Comparison of ENCODE assay signal across 20 cellular contexts in genomic region chr18:9436176-9436575, GRCh38. TPM values are rescaled to one million over a fixed set of nuclear protein-coding genes. Genes with fewer than 3 reads are reported as not detected.
DNase-seq lines count a peak whose midpoint lies in the region; ATAC-seq, FAIRE-seq and TF ChIP-seq lines count a peak whose summit lies in the region.
"Had no signal": no experiment of that assay in that cellular context is flagged by ENCODE, and none has a peak within 500 bp of the region (broad histone marks: within the 10 kb centered on the region; RNA-seq: fewer than 3 reads in every experiment).

No MANE protein-coding gene starts in this region.

- H2BK12ac ChIP-seq in H1 (ENCODE audit: low read depth, low read length) (no peak overlapping the region), neuronal stem cell (ENCODE audit: low read length) (no peak overlapping the region)

- no peak for TF ChIP-seq EP300 in H1 (IDR thresholded peaks at IDR 0.05; ENCODE audit: borderline replicate concordance in 1 of 2, low read depth in 2 of 2, low read length in 2 of 2)

- no peak overlapping the region for H2AK5ac ChIP-seq in H1 (ENCODE audit: low read depth, low read length)
- H2AK5ac ChIP-seq in neuronal stem cell (ENCODE audit: low read depth, low read length) = no peak overlapping the region

- no peak overlapping the region for H3K23ac ChIP-seq in H1 (ENCODE audit: insufficient read length)
- no peak overlapping the region for H3K23ac ChIP-seq in neuronal stem cell (ENCODE audit: low read depth, low read length, poor library complexity)

- H3K4ac ChIP-seq in H1 (replicated peaks; ENCODE audit: insufficient read length, low read depth, low read length) (no peak overlapping the region), neuronal stem cell (ENCODE audit: low read length) (no peak overlapping the region)

- H3K18ac ChIP-seq in H1 (ENCODE audit: extremely low read depth, low read length) = no peak overlapping the region
- no peak overlapping the region for H3K18ac ChIP-seq in neuronal stem cell (ENCODE audit: low read length)

- H4K5ac ChIP-seq in H1 (ENCODE audit: insufficient read length, low read depth, low read length) = no peak overlapping the region

- no peak for TF ChIP-seq POLR2A in H1 (IDR thresholded peaks at IDR 0.05; ENCODE audit: control extremely low read depth in 1 of 2, low read depth in 2 of 2, low read length in 2 of 2)

- ATAC-seq in GM21529 (IDR thresholded peaks at IDR 0.05; ENCODE audit: unreplicated experiment) = no peak
- ATAC-seq: CD8-positive, alpha-beta T cell had no signal

- in situ Hi-C loops in KBM-7 (cut with MboI; ENCODE audit: low pct_unique_long_range_greater_than_20kb, low sequenced_read_pairs) = no loop called here

- H3K14ac ChIP-seq in H1 (ENCODE audit: insufficient read length) = no peak overlapping the region
- no peak overlapping the region for H3K14ac ChIP-seq in neuronal stem cell (ENCODE audit: low read length)

- peaks cover 0 to 11% (median 3%) of the 10 kb centered on the region in 4 experiments; a peak in 5 of 7 replicates for H3K4me1 ChIP-seq in H1 (replicated peaks in 1 of 4; ENCODE audit: control insufficient read depth in 3 of 4, insufficient read depth in 4 of 4, low read length in 3 of 4)
- peaks cover 11 to 17% of the 10 kb centered on the region in 2 donors for H3K4me1 ChIP-seq in neuronal stem cell (ENCODE audit: control insufficient read depth in 2 of 2, insufficient read depth in 1 of 2, low read depth in 1 of 2, low read length in 2 of 2)
- H3K4me1 ChIP-seq in A673 (ENCODE audit: insufficient read depth, low read length, poor library complexity, severe bottlenecking) = peaks cover 3% of the 10 kb centered on the region

- H2BK120ac ChIP-seq in H1 (replicated peaks; ENCODE audit: low read depth, low read length) (no peak overlapping the region), neuronal stem cell (ENCODE audit: low read depth, low read length) (no peak overlapping the region)

- no TSS peak for BruUV-seq in A673 (replicated peaks; lab: Mats Ljungman, UMichigan)

- H3K79me1 ChIP-seq in H1 (ENCODE audit: low read depth, low read length) (no peaks in the 10 kb centered on the region), neuronal stem cell (ENCODE audit: low read depth, low read length) (no peaks in the 10 kb centered on the region)

- TF ChIP-seq CTCF in H1 (IDR thresholded peaks at IDR 0.05; ENCODE audit: control extremely low read depth in 1 of 3, insufficient read depth in 1 of 3, low read depth in 1 of 3, low read length in 3 of 3) (no peak), A673 (conservative IDR thresholded peaks at IDR 0.05; ENCODE audit: low read depth, low read length) (no peak)

- CTCF ChIA-PET in H1 (lab: Charles Lee; ENCODE audit: partially characterized antibody) = no interaction called here
- CTCF ChIA-PET in A673 (lab: Charles Lee) = no interaction called here

- H4K91ac ChIP-seq in H1 (replicated peaks; ENCODE audit: insufficient read length, low read length) (no peak overlapping the region), neuronal stem cell (ENCODE audit: low read depth, low read length, poor library complexity) (no peak overlapping the region)

- H3K27ac ChIP-seq in H1 (ENCODE audit: low read depth, low read length) (no peak overlapping the region), neuronal stem cell (replicated peaks; ENCODE audit: low read length) (peak overlapping the region; percentile 1), A673 (ENCODE audit: low read depth, low read length, poor library complexity, severe bottlenecking) (no peak overlapping the region)
- H3K27ac ChIP-seq: BLaER1 had no signal

- no peaks in the 10 kb centered on the region for H3K27me3 ChIP-seq in H1 (replicated peaks in 1 of 4; ENCODE audit: control insufficient read depth in 3 of 4, extremely low read depth in 1 of 4, insufficient read depth in 3 of 4, low read length in 3 of 4)
- H3K27me3 ChIP-seq in neuronal stem cell (ENCODE audit: control insufficient read depth in 3 of 3, insufficient read depth in 3 of 3, low read depth in 1 of 3, low read length in 3 of 3) = no peaks in the 10 kb centered on the region
- no peaks in the 10 kb centered on the region for H3K27me3 ChIP-seq in A673 (replicated peaks; ENCODE audit: insufficient read depth, low read depth, low read length, poor library complexity)
- H3K27me3 ChIP-seq: BLaER1 had no signal

- FAIRE-seq in H1 (lab: Jason Lieb, UNC) = no peak
- FAIRE-seq: GM12891 had no signal

- no peak overlapping the region for H3K56ac ChIP-seq in H1 (replicated peaks; ENCODE audit: insufficient read length, low read depth, low read length)

- H3K36me3 ChIP-seq in H1 (ENCODE audit: control insufficient read depth in 2 of 4, insufficient read depth in 4 of 4, low read length in 3 of 4) = no peaks in the 10 kb centered on the region
- H3K36me3 ChIP-seq in neuronal stem cell (replicated peaks in 1 of 2; ENCODE audit: control insufficient read depth in 2 of 2, insufficient read depth in 2 of 2, low read length in 2 of 2) = no peaks in the 10 kb centered on the region
- no peaks in the 10 kb centered on the region for H3K36me3 ChIP-seq in A673 (ENCODE audit: insufficient read depth, low read length, poor library complexity, severe bottlenecking)
- H3K36me3 ChIP-seq: BLaER1 had no signal

- DNase-seq in ELF-1 (ENCODE audit: low read depth, low spot score) (peak; percentile 16), KBM-7 (peak; percentile 29), H1 (ENCODE audit: low read depth in 1 of 2, low spot score in 2 of 2) (no peak), neuronal stem cell (ENCODE audit: low spot score) (no peak), posterior cingulate gyrus (no peak), A673 (ENCODE audit: low spot score) (no peak), COLO668 (lab: John Stamatoyannopoulos, UW; ENCODE audit: unreplicated experiment) (no peak)
- DNase-seq: 8988T; CD8-positive, alpha-beta T cell; DND-41; GDM1; H7; NCI-H1048; NCI-H1436 treated with DMSO at 0.1 percent for 48 hours; NCI-H2081; NCI-H510A; NCI-H774 had no signal

- POLR2A ChIA-PET in H1 (lab: Charles Lee; ENCODE audit: partially characterized antibody) (no interaction called here), A673 (lab: Charles Lee; ENCODE audit: low non-redundant PET) (no interaction called here)

- H4K8ac ChIP-seq in H1 (ENCODE audit: extremely low read depth, insufficient read depth, low read length) (no peak overlapping the region), neuronal stem cell (ENCODE audit: low read depth, low read length) (no peak overlapping the region)

- WGBS in H1 (ENCODE audit: extremely low coverage in 1 of 2, insufficient coverage in 1 of 2, insufficient read length in 1 of 2, insufficient replicate concordance in 2 of 2, low coverage in 1 of 2, low lambda C conversion rate in 2 of 2, missing lambda C conversion rate in 1 of 2), 2 experiments = 95% methylated on average over 4 of the region's 4 CpGs; no CpG with 5 or more reads in 1 of the 2 experiments
- WGBS in neuronal stem cell (ENCODE audit: extremely low coverage in 2 of 2, insufficient read length in 2 of 2, insufficient replicate concordance in 1 of 2), 2 donors = no CpG with 5 or more reads among the region's 4 CpGs

- H3K9me3 ChIP-seq in H1 (ENCODE audit: insufficient read depth in 2 of 2, low read depth in 1 of 2, low read length in 1 of 2) = 0 out of 4 replicates have a peak, but pooled peaks cover 0 to under 1% of the 10 kb centered on the region in 2 experiments
- H3K9me3 ChIP-seq in neuronal stem cell (replicated peaks in 1 of 2; ENCODE audit: control insufficient read depth in 2 of 2, insufficient read depth in 1 of 2, low read depth in 1 of 2, low read length in 2 of 2) = no peaks in the 10 kb centered on the region
- no peaks in the 10 kb centered on the region for H3K9me3 ChIP-seq in A673 (ENCODE audit: low read depth, low read length, poor library complexity, severe bottlenecking)

- H2BK5ac ChIP-seq in H1 (ENCODE audit: low read depth, low read length) (peak overlapping the region; percentile 40; the same call in 1 of the 2 replicates), neuronal stem cell (ENCODE audit: low read length) (no peak overlapping the region)

- H3K4me3 ChIP-seq in H1 (ENCODE audit: extremely low read depth in 1 of 4, insufficient read depth in 2 of 4, low read depth in 3 of 4, low read length in 4 of 4) = no peak overlapping the region
- H3K4me3 ChIP-seq in neuronal stem cell (ENCODE audit: low read length in 2 of 2) = no peak overlapping the region
- H3K4me3 ChIP-seq in A673 (ENCODE audit: low read depth, low read length, poor library complexity, severe bottlenecking) = no peak overlapping the region
- H3K4me3 ChIP-seq: BLaER1 had no signal

- peak overlapping the region; percentile 89 for H2AFZ ChIP-seq in H1 (ENCODE audit: low read length)
- peak overlapping the region; percentile 47 for H2AFZ ChIP-seq in neuronal stem cell (ENCODE audit: low read length)

- no peaks in the 10 kb centered on the region for H4K20me1 ChIP-seq in H1 (replicated peaks in 1 of 2; ENCODE audit: control insufficient read depth in 1 of 2, insufficient read depth in 2 of 2, low read length in 2 of 2)
- H4K20me1 ChIP-seq: BLaER1 had no signal

- no peaks in the 10 kb centered on the region for H3K79me2 ChIP-seq in H1 (ENCODE audit: control insufficient read depth in 1 of 2, insufficient read depth in 2 of 2, low read length in 2 of 2)

- peak overlapping the region; percentile 66; the same call in 1 of the 2 replicates for H2BK20ac ChIP-seq in H1 (ENCODE audit: low read length)

- intact Hi-C loops in posterior cingulate gyrus (cut with DNase I) = no loop called here
- intact Hi-C loops in A673 (cut with micrococcal nuclease; ENCODE audit: unreplicated experiment) = no loop called here

- H3K9ac ChIP-seq in H1 (replicated peaks in 1 of 4; ENCODE audit: extremely low read depth in 1 of 4, low read depth in 3 of 4, low read length in 3 of 4) = no peak overlapping the region
- no peak overlapping the region for H3K9ac ChIP-seq in neuronal stem cell (ENCODE audit: low read depth, low read length, poor library complexity)
- H3K9ac ChIP-seq: BLaER1 had no signal

- H2BK15ac ChIP-seq in H1 (ENCODE audit: low read length) (no peak overlapping the region), neuronal stem cell (ENCODE audit: low read length) (peak overlapping the region; percentile 43)

- TF ChIP-seq RAD21 in H1 (IDR thresholded peaks at IDR 0.05 in 1 of 2, conservative IDR thresholded peaks at IDR 0.05 in 1 of 2; ENCODE audit: low read depth in 2 of 2, low read length in 2 of 2) = no peak

- no peaks in the 10 kb centered on the region for H3K23me2 ChIP-seq in H1 (ENCODE audit: low read depth, low read length)

- no peak overlapping the region for H3K4me2 ChIP-seq in H1 (ENCODE audit: insufficient read depth in 1 of 2, low read depth in 2 of 2, low read length in 2 of 2)
- H3K4me2 ChIP-seq in neuronal stem cell (ENCODE audit: insufficient read depth, low read length, poor library complexity, severe bottlenecking) = no peak overlapping the region
- H3K4me2 ChIP-seq: BLaER1 had no signal

RNA-seq across cellular contexts. Expression of gene RALBP1, which starts 39.1 kb away (rescaled TPM):
- 64.7 and 67.8 TPM in 2 replicates for total RNA-seq in H1 (2021; fragmentation: NEBNext Ultra II Directional; extraction: Animal tissue kit (Norgen Biotek cat#: 25700))
- polyA plus RNA-seq in H1 (2011; rRNA removed) = 40.3 and 42.8 TPM in 2 replicates
- 46.5 TPM for polyA plus RNA-seq in H1 (2011; cell fraction: cytosol; rRNA removed)
- polyA plus RNA-seq in H1 (2011; cell fraction: nucleus; rRNA removed) = 43.6 TPM
- 34.3 to 48.0 TPM (median 38.9 TPM) in 4 replicates for polyA plus RNA-seq in H1 (2012, experiment 1 of 2)
- polyA plus RNA-seq in H1 (2012, experiment 2 of 2) = 8.3 TPM
- 90.1 TPM for polyA plus RNA-seq in H1 (2013, experiment 1 of 2)
- polyA plus RNA-seq in H1 (2013, experiment 2 of 2) = 95.5 TPM
- 24.6 and 32.4 TPM in 2 replicates for polyA minus RNA-seq in H1 (2011; rRNA and poly(A)+ RNA removed)
- polyA minus RNA-seq in H1 (2011; cell fraction: cytosol; rRNA and poly(A)+ RNA removed) = 27.4 TPM
- 31.5 TPM for polyA minus RNA-seq in H1 (2011; cell fraction: nucleus; rRNA and poly(A)+ RNA removed)
- polyA plus RNA-seq in neuronal stem cell (2013, experiment 1 of 2) = 97.0 TPM
- polyA plus RNA-seq in neuronal stem cell (2013, experiment 2 of 2) = 108 TPM
- total RNA-seq in A673 (2021) = 53.5 and 57.8 TPM in 2 replicates

Comparison
In these comparisons a context has a peak if more than half of its experiments do, and no peak if none do; other contexts are left out.
1. DNase-seq: peak in ELF-1 (single experiment) and KBM-7 (single experiment); none in H1 (0 of 2), neuronal stem cell (single experiment), posterior cingulate gyrus (0 of 10), A673 (single experiment) and COLO668 (single experiment).